In genomic region chr3:66493464-66494099, GRCh38 we compare ENCODE assay signal across 11 cellular contexts. TPM values are rescaled to one million over a fixed set of nuclear protein-coding genes. Genes with fewer than 3 reads are reported as not detected.
A peak's percentile ranks its signal among the peaks of the same experiment; 100 is the strongest.
DNase-seq lines count a peak whose midpoint lies in the region; ATAC-seq and TF ChIP-seq lines count a peak whose summit lies in the region.
"Had no signal": no experiment of that assay in that cellular context is flagged by ENCODE, and none has a peak within 500 bp of the region (broad histone marks: within the 10 kb centered on the region; RNA-seq: fewer than 3 reads in every experiment).

No MANE protein-coding gene starts in this region.

- H3K27ac Mint-ChIP-seq in nephron progenitor cell, result no peak overlapping the region

- peaks cover 4% of the 10 kb centered on the region for H3K27me3 Mint-ChIP-seq in nephron progenitor cell (ENCODE audit: low read depth, poor library complexity)

- peak overlapping the region in 10 of 11 experiments; percentile 72 to 97 (median 94); a peak in 20 of 22 replicates for H3K4me2 ChIP-seq in BLaER1 treated with 17β-estradiol and CSF1 and Interleukin-3, amounts not matched to agents 10 nM and 100 nM
- no peak overlapping the region for H3K4me2 ChIP-seq in DND-41 (ENCODE audit: insufficient read depth, low read length)

- intact Hi-C loops in body of pancreas (cut with DNase I), result loop anchor here (10.0 kb wide), 2 partner anchors 49 to 321 kb away; no protein-coding TSS in a partner anchor

- no peaks in the 10 kb centered on the region for H3K9me3 Mint-ChIP-seq in nephron progenitor cell

- no peaks in the 10 kb centered on the region for H3K9me3 ChIP-seq in BLaER1 treated with 17β-estradiol and CSF1 and Interleukin-3, amounts not matched to agents 10 nM and 100 nM (replicated peaks in 1 of 11)
- H3K9me3 ChIP-seq in DND-41 (ENCODE audit: insufficient read depth, low read length, severe bottlenecking) (no peaks in the 10 kb centered on the region), body of pancreas (no peaks in the 10 kb centered on the region)

- peak overlapping the region in 7 of 11 experiments; percentile 20 to 87 (median 80); a peak in 12 of 22 replicates for H3K27ac ChIP-seq in BLaER1 treated with 17β-estradiol and CSF1 and Interleukin-3, amounts not matched to agents 10 nM and 100 nM
- H3K27ac ChIP-seq in DND-41 (ENCODE audit: low read length) (peak overlapping the region; percentile 10; the same call in 1 of the 2 replicates), body of pancreas (peak overlapping the region; percentile 61 to 95 (median 76))
- H3K27ac ChIP-seq: HL-60 had no signal

- no peak overlapping the region for H2AFZ ChIP-seq in DND-41 (ENCODE audit: low read depth, low read length)

- H3K79me2 ChIP-seq in DND-41 (ENCODE audit: insufficient read depth, low read length), result peaks cover 32% of the 10 kb centered on the region

- no peak overlapping the region; a peak in 1 of 20 replicates for H3K4me3 ChIP-seq in BLaER1 treated with 17β-estradiol and CSF1 and Interleukin-3, amounts not matched to agents 10 nM and 100 nM
- H3K4me3 ChIP-seq in DND-41 (ENCODE audit: low read depth in 1 of 2, low read length in 2 of 2) (no peak overlapping the region), body of pancreas (no peak overlapping the region)

- peaks cover 100% of the 10 kb centered on the region for H3K4me1 Mint-ChIP-seq in nephron progenitor cell

- H3K4me3 Mint-ChIP-seq in nephron progenitor cell, result peak overlapping the region; percentile 70

- peaks cover 0 to 41% (median 14%) of the 10 kb centered on the region in 11 experiments; a peak in 8 of 22 replicates for H4K20me1 ChIP-seq in BLaER1 treated with 17β-estradiol and CSF1 and Interleukin-3, amounts not matched to agents 10 nM and 100 nM
- H4K20me1 ChIP-seq in DND-41 (ENCODE audit: insufficient read depth, low read length), result 0 out of 2 replicates have a peak, but pooled peaks cover 5% of the 10 kb centered on the region

- no peaks in the 10 kb centered on the region for H3K27me3 ChIP-seq in BLaER1 treated with 17β-estradiol and CSF1 and Interleukin-3, amounts not matched to agents 10 nM and 100 nM
- H3K27me3 ChIP-seq in DND-41 (ENCODE audit: insufficient read depth, low read length, poor library complexity) (no peaks in the 10 kb centered on the region), body of pancreas (no peaks in the 10 kb centered on the region)

- H3K4me1 ChIP-seq in BLaER1 treated with 17β-estradiol and CSF1 and Interleukin-3, amounts not matched to agents 10 nM and 100 nM, result peaks cover 64 to 100% (median 98%) of the 10 kb centered on the region in 10 experiments
- H3K4me1 ChIP-seq in DND-41 (ENCODE audit: insufficient read depth, low read length) (peaks cover 99% of the 10 kb centered on the region), body of pancreas (peaks cover 96% of the 10 kb centered on the region)

- DNase-seq in DND-41 (no peak), body of pancreas (no peak), nephron progenitor cell (no peak), NCI-H1048 (lab: John Stamatoyannopoulos, UW) (no peak), NCI-H345 (lab: John Stamatoyannopoulos, UW) (no peak)
- DNase-seq: MV-4-11, NCI-H446 had no signal

- H3K36me3 ChIP-seq in BLaER1 treated with 17β-estradiol and CSF1 and Interleukin-3, amounts not matched to agents 10 nM and 100 nM, result peaks cover 0 to 5% (median 0%) of the 10 kb centered on the region in 11 experiments; a peak in 3 of 22 replicates
- H3K36me3 ChIP-seq in DND-41 (ENCODE audit: insufficient read depth, low read length) (no peaks in the 10 kb centered on the region), body of pancreas (replicated peaks in 1 of 2; ENCODE audit: insufficient read depth in 1 of 2, low read depth in 2 of 2) (no peaks in the 10 kb centered on the region)

- no peaks in the 10 kb centered on the region for H3K36me3 Mint-ChIP-seq in nephron progenitor cell (ENCODE audit: low read depth)

- no peak for ATAC-seq in DND-41 (ENCODE audit: insufficient read depth, low read depth)
- ATAC-seq in body of pancreas, result no peak
- no peak for ATAC-seq in GM18907 (IDR thresholded peaks at IDR 0.05; ENCODE audit: unreplicated experiment)
- no peak for ATAC-seq in GM18861 (IDR thresholded peaks at IDR 0.05; ENCODE audit: unreplicated experiment)

- 52 to 56% methylated on average over 5 of the region's 5 CpGs for WGBS in body of pancreas, 2 donors

- TF ChIP-seq CTCF in DND-41 (IDR thresholded peaks at IDR 0.05; ENCODE audit: borderline replicate concordance, extremely low read depth, low read length, poor library complexity, severe bottlenecking), result no peak
- no peak for TF ChIP-seq CTCF in body of pancreas (IDR thresholded peaks at IDR 0.05)
- TF ChIP-seq CTCF in nephron progenitor cell (IDR thresholded peaks at IDR 0.05), result no peak

- TF ChIP-seq POLR2A in body of pancreas (IDR thresholded peaks at IDR 0.05), result no peak

- H3K9ac ChIP-seq in BLaER1 treated with 17β-estradiol and CSF1 and Interleukin-3, amounts not matched to agents 10 nM and 100 nM, result peak overlapping the region in 3 of 11 experiments; percentile 15 to 41 (median 33); a peak in 4 of 22 replicates
- H3K9ac ChIP-seq in DND-41 (ENCODE audit: low read depth, low read length), result no peak overlapping the region

RNA-seq across cellular contexts. Expression of gene LRIG1, which starts 7.2 kb away (rescaled TPM):
- 100 to 1,000 TPM; 111 to 114 TPM for total RNA-seq in body of pancreas

Comparison
In these comparisons a context has a peak if more than half of its experiments do, and no peak if none do; other contexts are left out.
1. H3K27ac ChIP-seq: peak in every context shown above with its lines; median percentile 80 in BLaER1 treated with 17β-estradiol and CSF1 and Interleukin-3, amounts not matched to agents 10 nM and 100 nM; 76 in body of pancreas; 10 in DND-41.